ENCODE assay signal across 8 cellular contexts in the genomic region with DNA sequence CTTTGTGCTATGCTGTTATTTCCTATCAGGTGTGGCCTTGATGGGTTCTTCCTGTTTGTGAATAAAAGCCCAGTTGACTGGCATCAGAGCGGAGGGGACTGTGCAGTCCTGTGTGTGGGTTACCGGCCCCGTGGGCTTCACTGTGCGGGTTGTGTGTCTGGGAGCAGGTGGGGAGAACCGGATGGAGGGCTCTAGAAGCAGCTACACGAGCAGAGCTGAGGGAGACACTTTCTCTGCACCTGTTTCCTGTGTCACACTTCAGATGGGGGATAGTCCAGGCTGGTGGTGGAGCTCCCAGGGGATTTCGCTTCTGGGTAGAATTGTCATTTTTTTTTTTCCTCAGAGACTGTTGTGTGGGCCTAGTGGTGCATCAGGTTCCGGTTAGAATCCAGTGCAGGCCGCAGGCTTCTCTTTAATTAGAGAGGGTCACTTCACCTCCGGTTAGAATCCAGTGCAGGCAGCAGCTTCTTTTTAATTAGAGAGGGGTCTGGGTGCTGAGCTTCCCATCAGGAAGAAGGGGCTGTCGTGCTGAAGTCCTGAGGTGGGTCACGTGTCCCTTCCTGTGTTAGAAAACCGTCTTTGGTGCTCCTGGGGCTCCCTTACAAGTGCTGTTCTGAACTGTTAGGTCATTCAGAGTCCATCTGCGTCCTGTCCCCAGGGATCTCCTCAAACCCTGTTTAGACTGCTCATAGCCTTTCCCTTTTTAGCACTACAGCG.
DNase-seq lines count a peak whose midpoint lies in the region; ATAC-seq and TF ChIP-seq lines count a peak whose summit lies in the region.

No MANE protein-coding gene starts in this region.

- H3K4me1 Mint-ChIP-seq in activated naive CD8-positive, alpha-beta T cell treated with anti-CD3 and anti-CD28 coated beads, Interleukin-2, amount 10 ng/mL, durations not matched to agents 7 days and 5 days, result peaks cover 84% of the 10 kb centered on the region

- no peaks in the 10 kb centered on the region for H3K9me3 ChIP-seq in KOPT-K1 (ENCODE audit: insufficient read depth, low read length, poor library complexity, severe bottlenecking)
- no peaks in the 10 kb centered on the region for H3K9me3 ChIP-seq in osteoblast (ENCODE audit: low read depth, low read length)

- TF ChIP-seq CTCF in osteoblast (IDR thresholded peaks at IDR 0.05; ENCODE audit: extremely low read depth, low read depth, low read length), result no peak

- H3K4me3 ChIP-seq in osteoblast (ENCODE audit: insufficient read depth, low read length), result no peak overlapping the region

- H3K79me2 ChIP-seq in osteoblast (ENCODE audit: insufficient read depth, low read length), result peaks cover 100% of the 10 kb centered on the region

- peaks cover 39% of the 10 kb centered on the region for H3K4me1 ChIP-seq in osteoblast (ENCODE audit: insufficient read depth, low read length)

- POLR2A ChIA-PET in activated naive CD8-positive, alpha-beta T cell treated with anti-CD3 and anti-CD28 coated beads, Interleukin-2, amount 10 ng/mL, durations not matched to agents 7 days and 5 days (lab: Charles Lee), result interaction anchor here (0.5 to 1.1 kb wide), 3 partner anchors 31 to 270 kb away, joined by 3 to 6 read pairs (median 3); no protein-coding TSS in a partner anchor

- peak overlapping the region; percentile 68 for H3K4me3 Mint-ChIP-seq in activated naive CD8-positive, alpha-beta T cell treated with anti-CD3 and anti-CD28 coated beads, Interleukin-2, amount 10 ng/mL, durations not matched to agents 7 days and 5 days

- H3K36me3 Mint-ChIP-seq in activated naive CD8-positive, alpha-beta T cell treated with anti-CD3 and anti-CD28 coated beads, Interleukin-2, amount 10 ng/mL, durations not matched to agents 7 days and 5 days, result peaks cover 33% of the 10 kb centered on the region

- no peak overlapping the region for H2AFZ ChIP-seq in osteoblast (ENCODE audit: low read length)

- peak; percentile 20 for TF ChIP-seq POLR2A in GM18505 (IDR thresholded peaks at IDR 0.05; ENCODE audit: borderline replicate concordance, extremely low read depth, insufficient read depth, insufficient read length)

- H3K36me3 ChIP-seq in KOPT-K1 (ENCODE audit: insufficient read depth, low read length) (no peaks in the 10 kb centered on the region), osteoblast (ENCODE audit: insufficient read depth, low read length) (no peaks in the 10 kb centered on the region)

- peak overlapping the region; percentile 89 for H3K27ac Mint-ChIP-seq in activated naive CD8-positive, alpha-beta T cell treated with anti-CD3 and anti-CD28 coated beads, Interleukin-2, amount 10 ng/mL, durations not matched to agents 7 days and 5 days

- no peak overlapping the region for H3K4me2 ChIP-seq in osteoblast (ENCODE audit: insufficient read depth, low read length)

- peaks cover 1% of the 10 kb centered on the region for H3K9me3 Mint-ChIP-seq in activated naive CD8-positive, alpha-beta T cell treated with anti-CD3 and anti-CD28 coated beads, Interleukin-2, amount 10 ng/mL, durations not matched to agents 7 days and 5 days

- ATAC-seq in GM18505 (IDR thresholded peaks at IDR 0.05; ENCODE audit: unreplicated experiment) (peak; percentile 83), GM21526 (IDR thresholded peaks at IDR 0.05; ENCODE audit: low FRiP score, unreplicated experiment) (peak; percentile 89)
- peak; percentile 77 for ATAC-seq in activated naive CD8-positive, alpha-beta T cell treated with anti-CD3 and anti-CD28 coated beads, Interleukin-2, amount 10 ng/mL, durations not matched to agents 7 days and 5 days (ENCODE audit: low read depth)

- peaks cover 83% of the 10 kb centered on the region for H4K20me1 ChIP-seq in osteoblast (ENCODE audit: insufficient read depth, low read length)

- no peaks in the 10 kb centered on the region for H3K27me3 Mint-ChIP-seq in activated naive CD8-positive, alpha-beta T cell treated with anti-CD3 and anti-CD28 coated beads, Interleukin-2, amount 10 ng/mL, durations not matched to agents 7 days and 5 days

- intact Hi-C loops in posterior cingulate gyrus (cut with DNase I), result no loop called here

- H3K27ac ChIP-seq in KOPT-K1 (ENCODE audit: low read depth, low read length, poor library complexity, severe bottlenecking) (peak overlapping the region; percentile 71), osteoblast (ENCODE audit: low read depth, low read length) (peak overlapping the region; percentile 45)

- H3K27me3 ChIP-seq in osteoblast (ENCODE audit: insufficient read depth, low read length), result no peaks in the 10 kb centered on the region

- peak; percentile 54 for DNase-seq in activated naive CD8-positive, alpha-beta T cell treated with anti-CD3 and anti-CD28 coated beads, Interleukin-2, amount 10 ng/mL, durations not matched to agents 7 days and 5 days
- DNase-seq in osteoblast (ENCODE audit: insufficient read length, low spot score, missing footprints) (peak; percentile 82), GM03348 (ENCODE audit: low spot score) (no peak), NCI-H2227 treated with DMSO at 0.1 percent for 48 hours (lab: John Stamatoyannopoulos, UW) (no peak), posterior cingulate gyrus (no peak)

Comparison
In these comparisons a context has a peak if more than half of its experiments do, and no peak if none do; other contexts are left out.
1. DNase-seq: peak in activated naive CD8-positive, alpha-beta T cell treated with anti-CD3 and anti-CD28 coated beads, Interleukin-2, amount 10 ng/mL, durations not matched to agents 7 days and 5 days (single experiment) and osteoblast (single experiment); none in GM03348 (single experiment), NCI-H2227 treated with DMSO at 0.1 percent for 48 hours (single experiment) and posterior cingulate gyrus (0 of 10).
2. Peak in every context shown above with its lines, with median percentiles within 50 percentile points of each other: ATAC-seq.